ENCODE assay signal across 11 cellular contexts in genomic region chr3:66494964-66495581, GRCh38. TPM values are rescaled to one million over a fixed set of nuclear protein-coding genes. Genes with fewer than 3 reads are reported as not detected.
A peak's percentile ranks its signal among the peaks of the same experiment; 100 is the strongest.
DNase-seq lines count a peak whose midpoint lies in the region; ATAC-seq, FAIRE-seq and TF ChIP-seq lines count a peak whose summit lies in the region.
"Had no signal": no experiment of that assay in that cellular context is flagged by ENCODE, and none has a peak within 500 bp of the region (broad histone marks: within the 10 kb centered on the region; RNA-seq: fewer than 3 reads in every experiment).

No MANE protein-coding gene starts in this region.

- DNase-seq in CD8-positive, alpha-beta memory T cell = no peak
- DNase-seq in MM.1S (no peak), pancreas (no peak), osteocyte (ENCODE audit: extremely low spot score, unreplicated experiment) (no peak)
- DNase-seq: effector memory CD4-positive, alpha-beta T cell; MG63; NCI-H526 treated with DMSO at 0.1 percent for 48 hours had no signal

- ATAC-seq in pancreas (no peak), GM18868 (IDR thresholded peaks at IDR 0.05; ENCODE audit: unreplicated experiment) (no peak), HG03565 (IDR thresholded peaks at IDR 0.05; ENCODE audit: unreplicated experiment) (no peak), HG03460 (IDR thresholded peaks at IDR 0.05; ENCODE audit: unreplicated experiment) (no peak)

- CTCF ChIA-PET in CD8-positive, alpha-beta memory T cell (lab: Charles Lee) = interaction anchor here (1.4 kb wide), 2 partner anchors 14 to 87 kb away, joined by 3 to 5 read pairs; no protein-coding TSS in a partner anchor

- no peak for FAIRE-seq in pancreas (lab: Jason Lieb, UNC)

- intact Hi-C loops in pancreas (cut with DNase I) = loop anchor here in 2 of 3 donors (5.0 to 10.0 kb wide), 2 partner anchors 48 to 50 kb away; no protein-coding TSS in a partner anchor

- POLR2A ChIA-PET in CD8-positive, alpha-beta memory T cell (lab: Charles Lee) = interaction anchor here (0.6 kb wide), 1 partner anchor 31 kb away, joined by 3 read pairs; no protein-coding TSS in a partner anchor

- H4K20me1 ChIP-seq in MM.1S (ENCODE audit: insufficient read depth, low read length) = no peaks in the 10 kb centered on the region

- H3K4me1 Mint-ChIP-seq in CD8-positive, alpha-beta memory T cell = peaks cover 90 to 99% (median 99%) of the 10 kb centered on the region in 3 donors
- H3K4me1 Mint-ChIP-seq in osteocyte (ENCODE audit: unreplicated experiment) = peaks cover 83% of the 10 kb centered on the region

- peak overlapping the region; percentile 88 for H3K4me2 ChIP-seq in MM.1S (ENCODE audit: low read depth, low read length)

- H3K27me3 Mint-ChIP-seq in CD8-positive, alpha-beta memory T cell = no peaks in the 10 kb centered on the region
- no peaks in the 10 kb centered on the region for H3K27me3 Mint-ChIP-seq in osteocyte (ENCODE audit: unreplicated experiment)

- peaks cover 59% of the 10 kb centered on the region for H3F3A ChIP-seq in MM.1S (ENCODE audit: insufficient read depth, low read length)

- H2AFZ ChIP-seq in MM.1S (ENCODE audit: low read length) = no peak overlapping the region

- H3K27ac Mint-ChIP-seq in CD8-positive, alpha-beta memory T cell = peak overlapping the region in 6 of 8 donors; percentile 12 to 84 (median 53)
- no peak overlapping the region for H3K27ac Mint-ChIP-seq in osteocyte (ENCODE audit: unreplicated experiment)

- no peaks in the 10 kb centered on the region for H3K9me3 Mint-ChIP-seq in CD8-positive, alpha-beta memory T cell
- H3K9me3 Mint-ChIP-seq in osteocyte (ENCODE audit: unreplicated experiment) = no peaks in the 10 kb centered on the region

- H3K27me3 ChIP-seq in CD8-positive, alpha-beta memory T cell (ENCODE audit: insufficient read depth, low read length, poor library complexity, severe bottlenecking) = no peaks in the 10 kb centered on the region
- H3K27me3 ChIP-seq in MM.1S (replicated peaks; ENCODE audit: insufficient read depth, low read length) = no peaks in the 10 kb centered on the region
- no peaks in the 10 kb centered on the region for H3K27me3 ChIP-seq in duodenal mucosa (ENCODE audit: control insufficient read depth in 1 of 2, insufficient read depth in 2 of 2, low read length in 2 of 2)
- H3K27me3 ChIP-seq in pancreas = no peaks in the 10 kb centered on the region
- H3K27me3 ChIP-seq: MG63 had no signal

- H3K4me3 ChIP-seq in CD8-positive, alpha-beta memory T cell (ENCODE audit: low read length) = no peak overlapping the region
- H3K4me3 ChIP-seq in MM.1S (ENCODE audit: low read length) = peak overlapping the region; percentile 52
- H3K4me3 ChIP-seq in duodenal mucosa (ENCODE audit: low read depth in 1 of 2, low read length in 2 of 2) = peak overlapping the region; percentile 16 to 36
- H3K4me3 ChIP-seq in pancreas = peak overlapping the region in 2 of 4 donors; percentile 99 to 100
- H3K4me3 ChIP-seq: MG63 had no signal

- no peaks in the 10 kb centered on the region for H3K9me2 ChIP-seq in MM.1S (replicated peaks; ENCODE audit: insufficient read depth, low read length)

- H3K9me3 ChIP-seq in CD8-positive, alpha-beta memory T cell (ENCODE audit: low read length) = no peaks in the 10 kb centered on the region
- no peaks in the 10 kb centered on the region for H3K9me3 ChIP-seq in MM.1S (replicated peaks; ENCODE audit: insufficient read depth, low read length)
- no peaks in the 10 kb centered on the region for H3K9me3 ChIP-seq in duodenal mucosa (ENCODE audit: control insufficient read depth in 1 of 2, low read length in 2 of 2)
- no peaks in the 10 kb centered on the region for H3K9me3 ChIP-seq in pancreas
- H3K9me3 ChIP-seq: MG63 had no signal

- H3K79me2 ChIP-seq in MM.1S (ENCODE audit: low read length) = peaks cover 94% of the 10 kb centered on the region

- peak overlapping the region; percentile 44; the same call in 1 of the 2 replicates for H3K9ac ChIP-seq in MM.1S (ENCODE audit: low read length)
- peak overlapping the region in 1 of 2 donors; percentile 0 for H3K9ac ChIP-seq in duodenal mucosa (ENCODE audit: low read depth in 1 of 2, low read length in 2 of 2)

- no peak for TF ChIP-seq CTCF in MM.1S (IDR thresholded peaks at IDR 0.05; ENCODE audit: low read length)
- no peak for TF ChIP-seq CTCF in pancreas (IDR thresholded peaks at IDR 0.05)
- no peak for TF ChIP-seq CTCF in osteocyte (IDR thresholded peaks at IDR 0.05)

- no peaks in the 10 kb centered on the region for H3K36me3 ChIP-seq in CD8-positive, alpha-beta memory T cell (ENCODE audit: insufficient read depth, low read length)
- H3K36me3 ChIP-seq in MM.1S (replicated peaks; ENCODE audit: insufficient read depth, low read length) (no peaks in the 10 kb centered on the region), duodenal mucosa (ENCODE audit: control insufficient read depth in 1 of 2, insufficient read depth in 2 of 2, low read length in 2 of 2) (no peaks in the 10 kb centered on the region), pancreas (no peaks in the 10 kb centered on the region)
- H3K36me3 ChIP-seq: MG63 had no signal

- H3K4me3 Mint-ChIP-seq in CD8-positive, alpha-beta memory T cell = peak overlapping the region; percentile 13 to 63 (median 38)
- no peak overlapping the region for H3K4me3 Mint-ChIP-seq in osteocyte (ENCODE audit: unreplicated experiment)

- peaks cover 86% of the 10 kb centered on the region for H3K4me1 ChIP-seq in CD8-positive, alpha-beta memory T cell (ENCODE audit: insufficient read depth, low read length)
- peaks cover 75% of the 10 kb centered on the region for H3K4me1 ChIP-seq in MM.1S (ENCODE audit: low read length)
- peaks cover 58 to 70% of the 10 kb centered on the region in 2 donors for H3K4me1 ChIP-seq in duodenal mucosa (ENCODE audit: control insufficient read depth in 1 of 2, insufficient read depth in 2 of 2, low read length in 2 of 2)
- peaks cover 50 to 64% (median 64%) of the 10 kb centered on the region in 3 donors for H3K4me1 ChIP-seq in pancreas

- no peak overlapping the region for H3K27ac ChIP-seq in CD8-positive, alpha-beta memory T cell (ENCODE audit: low read depth, low read length)
- H3K27ac ChIP-seq in MM.1S (ENCODE audit: low read length) (peak overlapping the region; percentile 74; the same call in 1 of the 2 replicates), duodenal mucosa (ENCODE audit: low read depth, low read length) (no peak overlapping the region), pancreas (peak overlapping the region in 3 of 4 donors; percentile 64 to 99 (median 97))

- H3K36me3 Mint-ChIP-seq in CD8-positive, alpha-beta memory T cell = peaks cover 0 to 3% (median 0%) of the 10 kb centered on the region in 3 donors
- H3K36me3 Mint-ChIP-seq in osteocyte (ENCODE audit: unreplicated experiment) = no peaks in the 10 kb centered on the region

- WGBS in pancreas, 2 donors = 17 to 26% methylated on average over 7 of the region's 7 CpGs

RNA-seq across cellular contexts. Expression of gene LRIG1, which starts 5.7 kb away (rescaled TPM):
- 10 to 100 TPM; 37.9 to 38.2 TPM for total RNA-seq in CD8-positive, alpha-beta memory T cell
- 47.9 TPM for polyA plus RNA-seq in CD8-positive, alpha-beta memory T cell
- total RNA-seq in pancreas (100 to 1,000 TPM in 1 of 6 donors, 10 to 100 TPM in 5; 57.8 to 104 (median 80.5) TPM), osteocyte (60.8 and 64.2 TPM in 2 replicates)
- polyA plus RNA-seq in pancreas = 10 to 100 TPM; 32.7 to 35.8 TPM

Comparison
In these comparisons a context has a peak if more than half of its experiments do, and no peak if none do; other contexts are left out.
1. H3K27ac ChIP-seq: peak in MM.1S (single experiment) and pancreas (3 of 4); none in CD8-positive, alpha-beta memory T cell (single experiment) and duodenal mucosa (single experiment).